Comparison of ENCODE assay signal across 9 cellular contexts in the genomic region with DNA sequence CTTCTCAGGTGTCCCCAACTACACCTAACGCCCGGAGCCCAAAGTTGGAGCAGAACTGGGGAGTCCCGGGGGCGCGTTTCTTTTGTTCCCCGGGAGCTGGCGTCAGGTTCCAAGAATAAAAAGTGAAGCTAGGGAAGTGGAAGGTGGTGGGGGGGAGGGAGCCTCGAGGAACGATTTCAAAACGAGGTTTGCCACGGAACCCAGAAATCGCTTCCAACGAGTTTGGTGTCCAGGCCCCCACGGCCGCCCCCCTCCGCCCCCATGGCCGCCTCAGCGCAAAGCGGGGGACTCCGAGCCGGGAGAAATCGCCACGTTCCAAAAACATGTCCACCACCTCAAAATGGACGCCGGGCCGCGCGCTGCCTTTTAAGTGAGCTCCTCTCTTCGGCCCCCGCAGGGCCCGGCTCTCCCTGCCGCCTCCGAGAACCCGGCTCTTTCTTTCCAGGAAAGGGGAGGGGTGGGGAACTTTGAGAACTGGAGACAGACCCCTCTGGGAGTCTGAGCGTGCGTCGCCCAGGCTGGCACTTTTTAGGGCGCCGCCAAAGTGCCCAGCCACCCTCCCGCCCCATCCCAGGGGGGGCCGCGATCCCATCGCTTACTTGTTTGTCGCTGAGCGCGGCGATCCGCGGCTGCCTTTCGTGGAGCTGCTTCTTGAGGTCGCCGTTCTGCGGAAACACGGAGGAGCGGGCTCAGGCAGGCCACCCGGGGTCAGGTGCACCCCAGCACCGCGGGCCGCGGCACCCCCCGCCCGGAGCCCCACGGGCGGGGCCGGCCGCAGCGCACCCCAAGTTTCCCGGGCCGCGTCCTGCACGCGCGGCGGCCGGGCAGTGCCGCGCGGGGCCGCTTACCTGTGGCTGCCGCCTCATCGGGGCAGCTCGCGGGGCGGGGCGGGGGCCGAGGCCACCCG. TPM values are rescaled to one million over a fixed set of nuclear protein-coding genes. Genes with fewer than 3 reads are reported as not detected.
DNase-seq lines count a peak whose midpoint lies in the region; ATAC-seq, FAIRE-seq and TF ChIP-seq lines count a peak whose summit lies in the region.
"Had no signal": no experiment of that assay in that cellular context is flagged by ENCODE, and none has a peak within 500 bp of the region (broad histone marks: within the 10 kb centered on the region; RNA-seq: fewer than 3 reads in every experiment).

No MANE protein-coding gene starts in this region.

- H3K4me3 Mint-ChIP-seq in activated CD4-positive, alpha-beta memory T cell treated with anti-CD3 and anti-CD28 coated beads for 36 hours: peak overlapping the region; percentile 5
- no peak overlapping the region for H3K4me3 Mint-ChIP-seq in activated CD4-positive, alpha-beta memory T cell treated with anti-CD3 and anti-CD28 coated beads, Interleukin-2, amount 10 ng/mL, durations not matched to agents 7 days and 5 days
- H3K4me3 Mint-ChIP-seq in activated naive CD8-positive, alpha-beta T cell: peak overlapping the region; percentile 30

- DNase-seq in activated CD4-positive, alpha-beta memory T cell treated with anti-CD3 and anti-CD28 coated beads for 36 hours: no peak
- no peak for DNase-seq in activated CD4-positive, alpha-beta memory T cell treated with anti-CD3 and anti-CD28 coated beads, Interleukin-2, amount 10 ng/mL, durations not matched to agents 7 days and 5 days
- DNase-seq in keratinocyte (ENCODE audit: low read depth, low spot score): no peak
- peak; percentile 36 to 40 for DNase-seq in thyroid gland
- no peak for DNase-seq in T-helper 9 cell

- 0 to 1% methylated on average over 11 to 14 of the region's 87 CpGs for WGBS in thyroid gland, 2 donors

- H3K27me3 ChIP-seq in keratinocyte (ENCODE audit: control insufficient read depth, extremely low read depth, insufficient read depth, low read length): peaks cover 78% of the 10 kb centered on the region
- no peaks in the 10 kb centered on the region for H3K27me3 ChIP-seq in thyroid gland

- H3K4me1 ChIP-seq in keratinocyte (ENCODE audit: control insufficient read depth, extremely low read depth, insufficient read depth, low read length) (peaks cover 6% of the 10 kb centered on the region), thyroid gland (peaks cover 15 to 27% of the 10 kb centered on the region in 2 donors)

- no peak overlapping the region for H3K9ac ChIP-seq in keratinocyte (ENCODE audit: control insufficient read depth, extremely low read depth, insufficient read depth, low read length)

- H3K79me2 ChIP-seq in keratinocyte (ENCODE audit: control insufficient read depth, insufficient read depth, low read length): no peaks in the 10 kb centered on the region

- POLR2A ChIA-PET in activated CD4-positive, alpha-beta memory T cell treated with anti-CD3 and anti-CD28 coated beads for 36 hours (lab: Charles Lee): interaction anchor here (0.6 kb wide), 1 partner anchor 332 kb away, joined by 5 read pairs; no protein-coding TSS in a partner anchor
- POLR2A ChIA-PET in activated CD4-positive, alpha-beta memory T cell treated with anti-CD3 and anti-CD28 coated beads, Interleukin-2, amount 10 ng/mL, durations not matched to agents 7 days and 5 days (lab: Charles Lee): no interaction called here

- CTCF ChIA-PET in activated CD4-positive, alpha-beta memory T cell treated with anti-CD3 and anti-CD28 coated beads for 36 hours (lab: Charles Lee): interaction anchor here (1.0 to 1.7 kb wide), 2 partner anchors 88 to 201 kb away, joined by 3 to 4 read pairs; no protein-coding TSS in a partner anchor
- CTCF ChIA-PET in activated CD4-positive, alpha-beta memory T cell treated with anti-CD3 and anti-CD28 coated beads, Interleukin-2, amount 10 ng/mL, durations not matched to agents 7 days and 5 days (lab: Charles Lee): no interaction called here

- H2AFZ ChIP-seq in keratinocyte (ENCODE audit: control insufficient read depth, low read length): no peak overlapping the region

- H3K27ac ChIP-seq in keratinocyte (ENCODE audit: control insufficient read depth, insufficient read depth, low read length) (no peak overlapping the region), thyroid gland (peak overlapping the region; percentile 33 to 71 (median 68))

- H3K4me3 ChIP-seq in keratinocyte (ENCODE audit: control insufficient read depth in 2 of 3, extremely low read depth in 1 of 3, insufficient read depth in 2 of 3, low read depth in 1 of 3, low read length in 3 of 3): peak overlapping the region; percentile 14 to 46 (median 38)
- peak overlapping the region in 2 of 3 donors; percentile 18 to 55 for H3K4me3 ChIP-seq in thyroid gland (replicated peaks in 1 of 3)

- no peak for FAIRE-seq in keratinocyte (lab: Jason Lieb, UNC)

- H3K9me3 ChIP-seq in keratinocyte (ENCODE audit: control insufficient read depth, low read depth, low read length) (no peaks in the 10 kb centered on the region), thyroid gland (no peaks in the 10 kb centered on the region)

- H3K27me3 Mint-ChIP-seq in activated CD4-positive, alpha-beta memory T cell treated with anti-CD3 and anti-CD28 coated beads for 36 hours: peaks cover 56% of the 10 kb centered on the region
- peaks cover 61% of the 10 kb centered on the region for H3K27me3 Mint-ChIP-seq in activated CD4-positive, alpha-beta memory T cell treated with anti-CD3 and anti-CD28 coated beads, Interleukin-2, amount 10 ng/mL, durations not matched to agents 7 days and 5 days
- peaks cover 51% of the 10 kb centered on the region for H3K27me3 Mint-ChIP-seq in activated naive CD8-positive, alpha-beta T cell

- intact Hi-C loops in activated CD4-positive, alpha-beta memory T cell treated with anti-CD3 and anti-CD28 coated beads for 36 hours (cut with micrococcal nuclease): no loop called here
- intact Hi-C loops in thyroid gland (cut with DNase I): no loop called here

- TF ChIP-seq POLR2A in thyroid gland (IDR thresholded peaks at IDR 0.05): no peak

- H3K36me3 ChIP-seq in keratinocyte (ENCODE audit: control insufficient read depth in 2 of 2, extremely low read depth in 1 of 2, insufficient read depth in 2 of 2, low read length in 2 of 2) (no peaks in the 10 kb centered on the region), thyroid gland (no peaks in the 10 kb centered on the region)

- no peaks in the 10 kb centered on the region for H4K20me1 ChIP-seq in keratinocyte (ENCODE audit: control insufficient read depth, extremely low read depth, insufficient read depth, low read length)

- H3K4me2 ChIP-seq in keratinocyte (ENCODE audit: control insufficient read depth, extremely low read depth, insufficient read depth, low read depth, low read length): peak overlapping the region; percentile 62

- H3K4me1 Mint-ChIP-seq in activated CD4-positive, alpha-beta memory T cell treated with anti-CD3 and anti-CD28 coated beads for 36 hours (ENCODE audit: low read depth): peaks cover 13% of the 10 kb centered on the region
- peaks cover 12% of the 10 kb centered on the region for H3K4me1 Mint-ChIP-seq in activated CD4-positive, alpha-beta memory T cell treated with anti-CD3 and anti-CD28 coated beads, Interleukin-2, amount 10 ng/mL, durations not matched to agents 7 days and 5 days
- H3K4me1 Mint-ChIP-seq in activated naive CD8-positive, alpha-beta T cell (ENCODE audit: low read depth): peaks cover 15% of the 10 kb centered on the region

- H3K9me1 ChIP-seq in keratinocyte (ENCODE audit: control insufficient read depth, extremely low read depth, insufficient read depth, low read length): no peaks in the 10 kb centered on the region

- TF ChIP-seq CTCF in keratinocyte (optimal IDR thresholded peaks at IDR 0.05 in 1 of 3, IDR thresholded peaks at IDR 0.05 in 1 of 3, conservative IDR thresholded peaks at IDR 0.05 in 1 of 3; ENCODE audit: extremely low read depth in 1 of 3, insufficient read depth in 2 of 3, low read length in 3 of 3): no peak
- TF ChIP-seq CTCF in thyroid gland (IDR thresholded peaks at IDR 0.05): no peak

- no peak overlapping the region for H3K27ac Mint-ChIP-seq in activated CD4-positive, alpha-beta memory T cell treated with anti-CD3 and anti-CD28 coated beads for 36 hours
- no peak overlapping the region for H3K27ac Mint-ChIP-seq in activated CD4-positive, alpha-beta memory T cell treated with anti-CD3 and anti-CD28 coated beads, Interleukin-2, amount 10 ng/mL, durations not matched to agents 7 days and 5 days
- H3K27ac Mint-ChIP-seq in activated naive CD8-positive, alpha-beta T cell: no peak overlapping the region

- peaks cover 3% of the 10 kb centered on the region for H3K36me3 Mint-ChIP-seq in activated CD4-positive, alpha-beta memory T cell treated with anti-CD3 and anti-CD28 coated beads for 36 hours
- H3K36me3 Mint-ChIP-seq in activated CD4-positive, alpha-beta memory T cell treated with anti-CD3 and anti-CD28 coated beads, Interleukin-2, amount 10 ng/mL, durations not matched to agents 7 days and 5 days (ENCODE audit: low read depth): peaks cover 8% of the 10 kb centered on the region
- no peaks in the 10 kb centered on the region for H3K36me3 Mint-ChIP-seq in activated naive CD8-positive, alpha-beta T cell

- H3K9me3 Mint-ChIP-seq in activated CD4-positive, alpha-beta memory T cell treated with anti-CD3 and anti-CD28 coated beads for 36 hours: no peaks in the 10 kb centered on the region
- no peaks in the 10 kb centered on the region for H3K9me3 Mint-ChIP-seq in activated CD4-positive, alpha-beta memory T cell treated with anti-CD3 and anti-CD28 coated beads, Interleukin-2, amount 10 ng/mL, durations not matched to agents 7 days and 5 days
- no peaks in the 10 kb centered on the region for H3K9me3 Mint-ChIP-seq in activated naive CD8-positive, alpha-beta T cell (ENCODE audit: low read depth)

- ATAC-seq in GM21447 (IDR thresholded peaks at IDR 0.05; ENCODE audit: unreplicated experiment) (no peak), HG03039 (IDR thresholded peaks at IDR 0.05; ENCODE audit: unreplicated experiment) (no peak)

- dilution Hi-C loops in keratinocyte (cut with MboI; ENCODE audit: extremely low pct_ligation_motif_present, low sequenced_read_pairs): no loop called here

RNA-seq across cellular contexts. Expression of gene PHF21B, which starts 1.6 kb away (rescaled TPM):
- total RNA-seq in activated CD4-positive, alpha-beta memory T cell treated with anti-CD3 and anti-CD28 coated beads for 36 hours: not detected
- not detected for total RNA-seq in activated CD4-positive, alpha-beta memory T cell treated with anti-CD3 and anti-CD28 coated beads, Interleukin-2, amount 10 ng/mL, durations not matched to agents 7 days and 5 days
- 0.16 TPM in 1 of 3 replicates, not detected in the others for polyA plus RNA-seq in keratinocyte
- polyA plus RNA-seq in keratinocyte (2011; ENCODE audit: low read depth): not detected
- polyA plus RNA-seq in keratinocyte (2011; cell fraction: cytosol; rRNA removed): not detected in 2 replicates
- polyA plus RNA-seq in keratinocyte (2011; cell fraction: nucleus; rRNA removed): not detected in 2 replicates
- polyA plus RNA-seq in keratinocyte (2012; ENCODE audit: low replicate concordance): not detected in 2 replicates
- not detected in 3 replicates for polyA minus RNA-seq in keratinocyte
- not detected for polyA minus RNA-seq in keratinocyte (2011; cell fraction: cytosol; rRNA and poly(A)+ RNA removed)
- not detected in 2 replicates for polyA minus RNA-seq in keratinocyte (2011; cell fraction: nucleus; rRNA and poly(A)+ RNA removed)
- total RNA-seq in thyroid gland: 1 to 10 TPM in 3 of 4 donors, under 1 TPM in 1; 0.33 to 8.9 (median 2.2) TPM
- total RNA-seq: glomerular endothelial cell had no signal

Comparison
In these comparisons a context has a peak if more than half of its experiments do, and no peak if none do; other contexts are left out.
1. DNase-seq: peak in thyroid gland (2 of 2); none in activated CD4-positive, alpha-beta memory T cell treated with anti-CD3 and anti-CD28 coated beads for 36 hours (single experiment), activated CD4-positive, alpha-beta memory T cell treated with anti-CD3 and anti-CD28 coated beads, Interleukin-2, amount 10 ng/mL, durations not matched to agents 7 days and 5 days (single experiment), keratinocyte (single experiment) and T-helper 9 cell (single experiment).